13 cellular contexts compared by ENCODE assay signal in the genomic region with DNA sequence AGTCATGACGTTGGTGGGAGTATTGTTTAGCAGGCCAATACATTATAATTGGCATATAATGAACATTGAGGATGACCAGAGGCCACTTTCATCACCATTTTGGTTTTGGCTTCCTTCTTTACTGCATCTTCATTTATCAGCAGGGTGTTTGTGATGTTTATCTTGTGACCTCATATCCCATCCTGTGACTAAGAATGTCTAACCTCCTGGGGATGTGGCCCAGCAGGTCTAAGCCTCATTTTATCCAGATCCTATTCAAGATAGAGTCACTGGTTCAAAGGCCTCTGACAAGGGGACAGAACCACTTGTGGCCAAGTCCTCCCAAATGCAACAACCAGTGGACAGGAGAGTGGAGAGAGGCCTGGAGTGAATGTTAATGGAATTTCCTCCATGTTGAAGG.
DNase-seq lines count a peak whose midpoint lies in the region; ATAC-seq and TF ChIP-seq lines count a peak whose summit lies in the region.
"Had no signal": no experiment of that assay in that cellular context is flagged by ENCODE, and none has a peak within 500 bp of the region (broad histone marks: within the 10 kb centered on the region; RNA-seq: fewer than 3 reads in every experiment).

No MANE protein-coding gene starts in this region.

- H3K27ac Mint-ChIP-seq in activated CD8-positive, alpha-beta memory T cell treated with anti-CD3 and anti-CD28 coated beads, Interleukin-2, amount 10 ng/mL, durations not matched to agents 7 days and 5 days = peak overlapping the region; percentile 64
- H3K27ac Mint-ChIP-seq: activated naive CD4-positive, alpha-beta T cell treated with anti-CD3 and anti-CD28 coated beads, Interleukin-2, amount 50 U/mL, for 24 hours had no signal

- H3K4me3 Mint-ChIP-seq in activated CD8-positive, alpha-beta memory T cell treated with anti-CD3 and anti-CD28 coated beads, Interleukin-2, amount 10 ng/mL, durations not matched to agents 7 days and 5 days = no peak overlapping the region
- H3K4me3 Mint-ChIP-seq: activated naive CD4-positive, alpha-beta T cell treated with anti-CD3 and anti-CD28 coated beads, Interleukin-2, amount 50 U/mL, for 24 hours had no signal

- H3K36me3 Mint-ChIP-seq in activated CD8-positive, alpha-beta memory T cell treated with anti-CD3 and anti-CD28 coated beads, Interleukin-2, amount 10 ng/mL, durations not matched to agents 7 days and 5 days = peaks cover 30% of the 10 kb centered on the region

- no peaks in the 10 kb centered on the region for H3K27me3 ChIP-seq in smooth muscle cell (ENCODE audit: low read depth)
- no peaks in the 10 kb centered on the region for H3K27me3 ChIP-seq in heart right ventricle

- peak overlapping the region; percentile 8 for H3K9ac ChIP-seq in smooth muscle cell (ENCODE audit: low read depth)

- no peaks in the 10 kb centered on the region for H3K36me3 ChIP-seq in smooth muscle cell (ENCODE audit: low read depth)
- H3K36me3 ChIP-seq in heart right ventricle = peaks cover 0 to 16% (median 3%) of the 10 kb centered on the region in 9 donors
- H3K36me3 ChIP-seq: HAP-1 had no signal

- no peak overlapping the region for H3K4me3 ChIP-seq in smooth muscle cell
- no peak overlapping the region for H3K4me3 ChIP-seq in heart right ventricle
- H3K4me3 ChIP-seq: HAP-1 had no signal

- H3K79me2 ChIP-seq in smooth muscle cell (ENCODE audit: low read depth) = no peaks in the 10 kb centered on the region

- H3K27ac ChIP-seq in epithelial cell of prostate = peak overlapping the region; percentile 70
- H3K27ac ChIP-seq in smooth muscle cell (ENCODE audit: low read depth) = peak overlapping the region; percentile 82
- H3K27ac ChIP-seq in heart right ventricle = no peak overlapping the region

- CTCF ChIA-PET in activated CD8-positive, alpha-beta memory T cell treated with anti-CD3 and anti-CD28 coated beads, Interleukin-2, amount 10 ng/mL, durations not matched to agents 7 days and 5 days (lab: Charles Lee) = no interaction called here

- peak overlapping the region; percentile 31 for H3K4me2 ChIP-seq in smooth muscle cell

- H3K4me1 ChIP-seq in smooth muscle cell (ENCODE audit: low read depth) = peaks cover 26% of the 10 kb centered on the region
- peaks cover 0 to 8% (median 0%) of the 10 kb centered on the region in 9 donors for H3K4me1 ChIP-seq in heart right ventricle
- H3K4me1 ChIP-seq: HAP-1 had no signal

- H3K4me1 Mint-ChIP-seq in activated CD8-positive, alpha-beta memory T cell treated with anti-CD3 and anti-CD28 coated beads, Interleukin-2, amount 10 ng/mL, durations not matched to agents 7 days and 5 days = peaks cover 21% of the 10 kb centered on the region
- H3K4me1 Mint-ChIP-seq: activated naive CD4-positive, alpha-beta T cell treated with anti-CD3 and anti-CD28 coated beads, Interleukin-2, amount 50 U/mL, for 24 hours had no signal

- peak overlapping the region; percentile 4 for H2AFZ ChIP-seq in smooth muscle cell (ENCODE audit: low read depth)

- no peak for TF ChIP-seq CTCF in smooth muscle cell (IDR thresholded peaks at IDR 0.05; ENCODE audit: borderline replicate concordance, insufficient read depth, poor library complexity, severe bottlenecking)
- no peak for TF ChIP-seq CTCF in heart right ventricle (IDR thresholded peaks at IDR 0.05)

- no peaks in the 10 kb centered on the region for H3K27me3 Mint-ChIP-seq in activated CD8-positive, alpha-beta memory T cell treated with anti-CD3 and anti-CD28 coated beads, Interleukin-2, amount 10 ng/mL, durations not matched to agents 7 days and 5 days
- H3K27me3 Mint-ChIP-seq: activated naive CD4-positive, alpha-beta T cell treated with anti-CD3 and anti-CD28 coated beads, Interleukin-2, amount 50 U/mL, for 24 hours; naive B cell had no signal

- peak; percentile 55 for DNase-seq in activated CD8-positive, alpha-beta memory T cell treated with anti-CD3 and anti-CD28 coated beads, Interleukin-2, amount 10 ng/mL, durations not matched to agents 7 days and 5 days
- DNase-seq in activated CD8-positive, alpha-beta memory T cell treated with anti-CD3 and anti-CD28 coated beads, Interleukin-2, amount 50 U/mL, for 48 hours = no peak
- DNase-seq in RKO (ENCODE audit: low spot score) = peak; percentile 60
- peak; percentile 65 for DNase-seq in epithelial cell of prostate (ENCODE audit: low read depth, low spot score)
- DNase-seq in smooth muscle cell (lab: John Stamatoyannopoulos, UW; ENCODE audit: unreplicated experiment) = no peak
- DNase-seq in GM19240 (ENCODE audit: insufficient read length, low spot score) = no peak
- no peak for DNase-seq in heart right ventricle
- no peak for DNase-seq in hippocampal formation (lab: John Stamatoyannopoulos, UW)
- DNase-seq: activated CD4-positive, CD25-positive, alpha-beta regulatory T cell; naive B cell; NCI-H1694 had no signal

- peaks cover 20% of the 10 kb centered on the region for H3F3A ChIP-seq in smooth muscle cell (ENCODE audit: low read depth)

- peaks cover 14% of the 10 kb centered on the region for H3K9me3 Mint-ChIP-seq in activated CD8-positive, alpha-beta memory T cell treated with anti-CD3 and anti-CD28 coated beads, Interleukin-2, amount 10 ng/mL, durations not matched to agents 7 days and 5 days (ENCODE audit: low read depth)
- H3K9me3 Mint-ChIP-seq: activated naive CD4-positive, alpha-beta T cell treated with anti-CD3 and anti-CD28 coated beads, Interleukin-2, amount 50 U/mL, for 24 hours had no signal

- 13% methylated on average over 1 of the region's 1 CpG for WGBS in smooth muscle cell (ENCODE audit: low lambda C conversion rate)
- 78 to 82% methylated on average over 1 of the region's 1 CpG for WGBS in heart right ventricle, 2 donors

- H3K9me3 ChIP-seq in smooth muscle cell (replicated peaks; ENCODE audit: low read depth) (no peaks in the 10 kb centered on the region), heart right ventricle (no peaks in the 10 kb centered on the region)
- H3K9me3 ChIP-seq: HAP-1 had no signal

- peak; percentile 86 for ATAC-seq in activated CD8-positive, alpha-beta memory T cell treated with anti-CD3 and anti-CD28 coated beads, Interleukin-2, amount 10 ng/mL, durations not matched to agents 7 days and 5 days
- ATAC-seq in heart right ventricle = no peak

- intact Hi-C loops in heart right ventricle (cut with DNase I) = no loop called here

- H4K20me1 ChIP-seq in smooth muscle cell (ENCODE audit: low read depth) = no peaks in the 10 kb centered on the region

Comparison
In these comparisons a context has a peak if more than half of its experiments do, and no peak if none do; other contexts are left out.
1. DNase-seq: peak in activated CD8-positive, alpha-beta memory T cell treated with anti-CD3 and anti-CD28 coated beads, Interleukin-2, amount 10 ng/mL, durations not matched to agents 7 days and 5 days (single experiment), RKO (single experiment) and epithelial cell of prostate (single experiment); none in activated CD8-positive, alpha-beta memory T cell treated with anti-CD3 and anti-CD28 coated beads, Interleukin-2, amount 50 U/mL, for 48 hours (single experiment), smooth muscle cell (single experiment), GM19240 (single experiment), heart right ventricle (0 of 2) and hippocampal formation (0 of 2).
2. H3K27ac ChIP-seq: peak in epithelial cell of prostate (single experiment) and smooth muscle cell (single experiment); none in heart right ventricle (0 of 10).